19 cellular contexts compared by ENCODE assay signal in the genomic region with DNA sequence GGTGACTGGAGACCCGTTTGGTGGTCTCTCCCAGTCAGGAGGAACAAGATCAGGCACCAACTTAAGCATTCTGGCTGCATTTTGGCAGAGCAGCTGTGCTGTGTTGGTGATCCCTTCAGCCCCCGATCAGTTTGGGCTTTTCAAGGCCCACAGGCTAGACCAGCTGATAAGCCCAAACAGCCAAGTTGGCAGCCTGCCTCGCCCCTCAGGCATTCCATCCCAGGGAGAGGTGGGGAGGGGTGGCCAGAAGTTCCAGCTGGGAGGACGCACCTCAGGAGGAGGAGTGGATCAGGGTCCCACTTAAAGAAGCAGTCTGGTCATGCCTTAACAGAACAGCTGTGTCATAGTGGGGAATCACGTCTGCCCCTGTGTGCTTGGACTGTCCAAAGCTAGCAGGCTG.
A peak's percentile ranks its signal among the peaks of the same experiment; 100 is the strongest.
DNase-seq lines count a peak whose midpoint lies in the region; ATAC-seq and TF ChIP-seq lines count a peak whose summit lies in the region.
"Had no signal": no experiment of that assay in that cellular context is flagged by ENCODE, and none has a peak within 500 bp of the region (broad histone marks: within the 10 kb centered on the region; RNA-seq: fewer than 3 reads in every experiment).

No MANE protein-coding gene starts in this region.

- no peak overlapping the region for H3K4me3 ChIP-seq in right atrium auricular region
- no peak overlapping the region for H3K4me3 ChIP-seq in fibroblast of pulmonary artery (replicated peaks; ENCODE audit: low read depth, low read length)
- H3K4me3 ChIP-seq in Peyer's patch, result no peak overlapping the region
- no peak overlapping the region for H3K4me3 ChIP-seq in colonic mucosa
- H3K4me3 ChIP-seq: GM12878, K562, MG63 had no signal

- H3K9me3 ChIP-seq in right atrium auricular region, result peaks cover 0 to 33% of the 10 kb centered on the region in 2 donors
- no peaks in the 10 kb centered on the region for H3K9me3 ChIP-seq in Peyer's patch
- no peaks in the 10 kb centered on the region for H3K9me3 ChIP-seq in colonic mucosa
- H3K9me3 ChIP-seq: MG63 had no signal

- H3K36me3 ChIP-seq in right atrium auricular region (no peaks in the 10 kb centered on the region), Peyer's patch (no peaks in the 10 kb centered on the region), colonic mucosa (no peaks in the 10 kb centered on the region)
- H3K36me3 ChIP-seq: MG63 had no signal

- H3K9ac ChIP-seq in colonic mucosa (ENCODE audit: low read depth in 2 of 2, low read length in 2 of 2), result no peak overlapping the region

- H3K4me1 ChIP-seq in right atrium auricular region (no peaks in the 10 kb centered on the region), Peyer's patch (no peaks in the 10 kb centered on the region), colonic mucosa (no peaks in the 10 kb centered on the region)

- peak; percentile 13 for DNase-seq in Right ventricle myocardium inferior (ENCODE audit: missing footprints)
- DNase-seq in right atrium auricular region (ENCODE audit: low spot score), result no peak
- DNase-seq in fibroblast of pulmonary artery (ENCODE audit: low read depth), result peak; percentile 1
- DNase-seq in kidney tubule cell (ENCODE audit: low spot score), result peak; percentile 3
- no peak for DNase-seq in Peyer's patch
- DNase-seq in colonic mucosa, result no peak
- DNase-seq in OCI-M1 (lab: John Stamatoyannopoulos, UW), result no peak
- DNase-seq: DMS53, HCEC 1CT, MG63, NCI-H1092 treated with DMSO at 0.1 percent for 48 hours, NCI-H1694, NCI-H2107, NCI-H345, PC-3 had no signal

- no peak for TF ChIP-seq POLR2A in Peyer's patch (IDR thresholded peaks at IDR 0.05)

- intact Hi-C loops in Right ventricle myocardium inferior (cut with DNase I), result no loop called here
- intact Hi-C loops in colonic mucosa (cut with DNase I), result no loop called here

- H3K27me3 ChIP-seq in right atrium auricular region, result no peaks in the 10 kb centered on the region
- no peaks in the 10 kb centered on the region for H3K27me3 ChIP-seq in Peyer's patch
- H3K27me3 ChIP-seq in colonic mucosa, result no peaks in the 10 kb centered on the region
- H3K27me3 ChIP-seq: MG63 had no signal

- no peak overlapping the region for H3K27ac ChIP-seq in right atrium auricular region
- no peak overlapping the region for H3K27ac ChIP-seq in Peyer's patch
- H3K27ac ChIP-seq in colonic mucosa, result no peak overlapping the region
- H3K27ac ChIP-seq: C4-2B had no signal

- TF ChIP-seq CTCF in right atrium auricular region (IDR thresholded peaks at IDR 0.05), result no peak
- TF ChIP-seq CTCF in fibroblast of pulmonary artery (IDR thresholded peaks at IDR 0.05; ENCODE audit: low read length, missing control alignments), result no peak
- no peak for TF ChIP-seq CTCF in Peyer's patch (IDR thresholded peaks at IDR 0.05)
- TF ChIP-seq CTCF in colonic mucosa (IDR thresholded peaks at IDR 0.05), result no peak

- ATAC-seq in Right ventricle myocardium inferior (peak; percentile 52), GM21447 (IDR thresholded peaks at IDR 0.05; ENCODE audit: unreplicated experiment) (no peak)
- ATAC-seq: GM12878, K562, PC-3 had no signal

Comparison
In these comparisons a context has a peak if more than half of its experiments do, and no peak if none do; other contexts are left out.
1. DNase-seq: peak in Right ventricle myocardium inferior (single experiment), fibroblast of pulmonary artery (single experiment) and kidney tubule cell (single experiment); none in right atrium auricular region (single experiment), Peyer's patch (0 of 3), colonic mucosa (single experiment) and OCI-M1 (single experiment).